2 cellular contexts compared by ENCODE assay signal in genomic region chr17:32361270-32361669, GRCh38.
TF ChIP-seq lines count a peak whose summit lies in the region.

No MANE protein-coding gene starts in this region.

TF ChIP-seq in HepG2, 621 proteins besides CTCF, POLR2A, EP300 and RAD21:
- no peak for TF ChIP-seq JDP2 (CRISPR knock-in tag; IDR thresholded peaks at IDR 0.05; ENCODE audit: borderline replicate concordance)
- TF ChIP-seq CEBPB (IDR thresholded peaks at IDR 0.05; ENCODE audit: borderline replicate concordance, low read depth, low read length) = peak; percentile 47; the same call in 1 of the 2 replicates
- 0 out of 2 replicates have a peak, but pooled peaks have one; percentile 24 for TF ChIP-seq RBFOX2 (IDR thresholded peaks at IDR 0.05; ENCODE audit: low read depth, low read length)
- TF ChIP-seq ZNF616 (CRISPR knock-in tag; IDR thresholded peaks at IDR 0.05; ENCODE audit: low read depth) = no peak
- 0 out of 2 replicates have a peak, but pooled peaks have one; percentile 30 for TF ChIP-seq ATF7 (IDR thresholded peaks at IDR 0.05)
- TF ChIP-seq ATF7 (CRISPR knock-in tag; IDR thresholded peaks at IDR 0.05) = no peak
- no peak for TF ChIP-seq E2F2 (CRISPR knock-in tag; IDR thresholded peaks at IDR 0.05; ENCODE audit: borderline replicate concordance)
- TF ChIP-seq XBP1 (CRISPR knock-in tag; IDR thresholded peaks at IDR 0.05) = no peak

TF ChIP-seq in IMR-90, 13 proteins besides CTCF, POLR2A, EP300 and RAD21:
- TF ChIP-seq CEBPB (IDR thresholded peaks at IDR 0.05; ENCODE audit: low read depth, low read length) = peak; percentile 70
- TF ChIP-seq USF2 (IDR thresholded peaks at IDR 0.05; ENCODE audit: low read depth, low read length) = no peak
